Comparison of ENCODE assay signal across 1 cellular context in the genomic region with DNA sequence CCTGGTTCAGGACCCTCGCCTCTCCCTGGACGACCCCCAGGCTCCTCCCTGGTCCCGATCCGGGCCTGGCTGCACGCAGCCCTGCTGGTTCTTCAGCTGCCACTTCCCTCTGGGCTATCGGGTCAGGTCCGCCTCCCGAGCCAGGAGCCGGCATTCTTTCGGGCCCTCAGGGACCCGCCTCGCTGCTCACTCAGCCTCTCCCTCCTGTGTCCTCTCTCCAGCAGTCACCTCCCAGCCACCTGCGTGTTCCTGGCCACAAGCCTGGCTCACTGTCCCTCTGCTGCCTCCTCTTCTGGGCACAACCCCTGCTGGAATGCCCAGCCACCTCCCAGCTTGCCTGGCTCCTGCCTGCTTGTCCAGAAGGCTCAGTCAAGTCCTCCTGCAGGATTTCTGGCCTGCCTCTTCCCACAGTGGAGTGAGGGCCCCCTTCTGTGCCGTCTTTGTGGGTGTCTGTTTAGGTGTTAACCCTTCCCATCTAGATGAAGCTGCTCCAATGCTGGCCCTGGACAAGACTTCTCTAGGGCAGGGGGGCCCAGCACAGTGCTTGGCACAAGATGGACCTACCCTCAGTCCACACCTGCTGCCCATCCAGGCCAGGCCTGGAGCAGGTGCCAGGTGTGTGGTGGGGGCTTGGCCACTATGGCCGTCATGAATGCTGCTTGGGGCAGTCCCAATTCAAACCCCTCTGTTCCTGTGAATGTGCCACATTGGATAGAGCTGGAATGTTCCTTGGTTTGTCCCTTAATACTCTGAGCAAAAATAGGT.
TF ChIP-seq lines count a peak whose summit lies in the region.

No MANE protein-coding gene starts in this region.

TF ChIP-seq in SK-N-SH, 30 proteins besides CTCF, POLR2A, EP300 and RAD21:
- no peak for TF ChIP-seq NRF1 (IDR thresholded peaks at IDR 0.05; ENCODE audit: low read depth, low read length)
